7 cellular contexts compared by ENCODE assay signal in the genomic region with DNA sequence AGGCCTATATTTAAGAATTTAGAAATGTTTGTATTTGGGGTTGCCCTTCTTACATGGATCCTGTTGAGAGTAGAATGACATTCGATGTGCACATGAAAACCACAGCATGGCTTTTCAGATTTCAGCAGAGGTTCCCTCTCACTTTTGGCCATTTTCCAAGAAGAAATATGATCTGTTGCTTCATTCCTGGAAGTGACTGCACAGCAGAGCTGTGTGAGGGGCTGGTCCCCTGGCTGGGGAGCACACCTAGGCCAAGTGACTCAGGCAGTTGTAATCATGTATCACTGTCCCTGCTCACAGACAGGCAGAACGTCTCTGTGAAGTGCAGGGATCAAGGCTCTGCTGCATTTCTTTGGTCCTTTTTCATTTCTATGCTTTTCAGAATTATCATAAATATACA. TPM values are rescaled to one million over a fixed set of nuclear protein-coding genes. Genes with fewer than 3 reads are reported as not detected.
DNase-seq lines count a peak whose midpoint lies in the region; ATAC-seq and TF ChIP-seq lines count a peak whose summit lies in the region.

No MANE protein-coding gene starts in this region.

- H3K27ac ChIP-seq in HEK293 (ENCODE audit: extremely low read depth, low read depth, low read length), result no peak overlapping the region

- DNase-seq in NCI-H2196 (lab: John Stamatoyannopoulos, UW; ENCODE audit: unreplicated experiment), result peak; percentile 82
- DNase-seq in choroid plexus epithelial cell (ENCODE audit: low read depth), result peak; percentile 94
- DNase-seq in renal cortical epithelial cell (ENCODE audit: low read depth), result peak; percentile 88
- no peak for DNase-seq in central memory CD4-positive, alpha-beta T cell
- no peak for DNase-seq in stimulated activated CD4-positive, alpha-beta T cell treated with anti-CD3 and anti-CD28 coated beads, Interleukin-12 subunit alpha, Interleukin-12 subunit beta, amount 100 ng/mL, for 4 hours

- H3K9me3 ChIP-seq in HEK293 (ENCODE audit: control insufficient read depth, insufficient read depth, low read depth, low read length), result no peaks in the 10 kb centered on the region

- peaks cover 13% of the 10 kb centered on the region; the same call in 1 of the 2 replicates for H3K4me1 ChIP-seq in HEK293 (ENCODE audit: control insufficient read depth, insufficient read depth, low read length)

- no peak for ATAC-seq in GM18858 (IDR thresholded peaks at IDR 0.05; ENCODE audit: unreplicated experiment)

- CTCF ChIA-PET in HEK293 (lab: Yijun Ruan, JAX), result interaction anchor here (0.8 to 3.3 kb wide), 3 partner anchors 8 to 91 kb away, joined by 4 to 19 read pairs (median 4); a partner anchor contains a TSS

- TF ChIP-seq CTCF in HEK293 (tag by site-specific recombination; IDR thresholded peaks at IDR 0.05) (no peak), choroid plexus epithelial cell (conservative IDR thresholded peaks at IDR 0.05; ENCODE audit: low read depth, low read length) (no peak)

- H3K4me3 ChIP-seq in HEK293 (ENCODE audit: low read depth, low read length) (no peak overlapping the region), choroid plexus epithelial cell (ENCODE audit: low read depth, low read length) (no peak overlapping the region)

- POLR2A ChIA-PET in HEK293 (lab: Yijun Ruan, JAX), result interaction anchor here (1.8 to 1.9 kb wide), 2 partner anchors 8 to 38 kb away, joined by 5 to 7 read pairs; no protein-coding TSS in a partner anchor

- peaks cover 36 to 86% of the 10 kb centered on the region in 2 experiments for H3K36me3 ChIP-seq in HEK293 (ENCODE audit: control insufficient read depth in 2 of 2, insufficient read depth in 1 of 2, low read length in 2 of 2)

TF ChIP-seq in HEK293, 187 proteins besides CTCF, POLR2A, EP300 and RAD21 (continues in another document):
- TF ChIP-seq, protein P1, sequence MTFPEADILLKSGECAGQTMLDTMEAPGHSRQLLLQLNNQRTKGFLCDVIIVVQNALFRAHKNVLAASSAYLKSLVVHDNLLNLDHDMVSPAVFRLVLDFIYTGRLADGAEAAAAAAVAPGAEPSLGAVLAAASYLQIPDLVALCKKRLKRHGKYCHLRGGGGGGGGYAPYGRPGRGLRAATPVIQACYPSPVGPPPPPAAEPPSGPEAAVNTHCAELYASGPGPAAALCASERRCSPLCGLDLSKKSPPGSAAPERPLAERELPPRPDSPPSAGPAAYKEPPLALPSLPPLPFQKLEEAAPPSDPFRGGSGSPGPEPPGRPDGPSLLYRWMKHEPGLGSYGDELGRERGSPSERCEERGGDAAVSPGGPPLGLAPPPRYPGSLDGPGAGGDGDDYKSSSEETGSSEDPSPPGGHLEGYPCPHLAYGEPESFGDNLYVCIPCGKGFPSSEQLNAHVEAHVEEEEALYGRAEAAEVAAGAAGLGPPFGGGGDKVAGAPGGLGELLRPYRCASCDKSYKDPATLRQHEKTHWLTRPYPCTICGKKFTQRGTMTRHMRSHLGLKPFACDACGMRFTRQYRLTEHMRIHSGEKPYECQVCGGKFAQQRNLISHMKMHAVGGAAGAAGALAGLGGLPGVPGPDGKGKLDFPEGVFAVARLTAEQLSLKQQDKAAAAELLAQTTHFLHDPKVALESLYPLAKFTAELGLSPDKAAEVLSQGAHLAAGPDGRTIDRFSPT (tag by site-specific recombination; IDR thresholded peaks at IDR 0.05), result no peak
- TF ChIP-seq, protein P2, sequence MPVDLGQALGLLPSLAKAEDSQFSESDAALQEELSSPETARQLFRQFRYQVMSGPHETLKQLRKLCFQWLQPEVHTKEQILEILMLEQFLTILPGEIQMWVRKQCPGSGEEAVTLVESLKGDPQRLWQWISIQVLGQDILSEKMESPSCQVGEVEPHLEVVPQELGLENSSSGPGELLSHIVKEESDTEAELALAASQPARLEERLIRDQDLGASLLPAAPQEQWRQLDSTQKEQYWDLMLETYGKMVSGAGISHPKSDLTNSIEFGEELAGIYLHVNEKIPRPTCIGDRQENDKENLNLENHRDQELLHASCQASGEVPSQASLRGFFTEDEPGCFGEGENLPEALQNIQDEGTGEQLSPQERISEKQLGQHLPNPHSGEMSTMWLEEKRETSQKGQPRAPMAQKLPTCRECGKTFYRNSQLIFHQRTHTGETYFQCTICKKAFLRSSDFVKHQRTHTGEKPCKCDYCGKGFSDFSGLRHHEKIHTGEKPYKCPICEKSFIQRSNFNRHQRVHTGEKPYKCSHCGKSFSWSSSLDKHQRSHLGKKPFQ (tag by site-specific recombination; IDR thresholded peaks at IDR 0.05), result 0 out of 2 replicates have a peak, but pooled peaks have one; percentile 21
- TF ChIP-seq ZNF423 (tag by site-specific recombination; IDR thresholded peaks at IDR 0.05), result no peak
- TF ChIP-seq ZNF561 (tag by site-specific recombination; IDR thresholded peaks at IDR 0.05; ENCODE audit: borderline replicate concordance), result peak; percentile 93; the same call in 1 of the 2 replicates
- TF ChIP-seq ZXDB (tag by site-specific recombination; IDR thresholded peaks at IDR 0.05), result peak; percentile 40; the same call in 1 of the 2 replicates
- peak; percentile 69 for TF ChIP-seq FEZF1 (tag by site-specific recombination; IDR thresholded peaks at IDR 0.05)
- peak; percentile 97 for TF ChIP-seq ZNF660 (tag by site-specific recombination; IDR thresholded peaks at IDR 0.05)
- TF ChIP-seq, protein P3, sequence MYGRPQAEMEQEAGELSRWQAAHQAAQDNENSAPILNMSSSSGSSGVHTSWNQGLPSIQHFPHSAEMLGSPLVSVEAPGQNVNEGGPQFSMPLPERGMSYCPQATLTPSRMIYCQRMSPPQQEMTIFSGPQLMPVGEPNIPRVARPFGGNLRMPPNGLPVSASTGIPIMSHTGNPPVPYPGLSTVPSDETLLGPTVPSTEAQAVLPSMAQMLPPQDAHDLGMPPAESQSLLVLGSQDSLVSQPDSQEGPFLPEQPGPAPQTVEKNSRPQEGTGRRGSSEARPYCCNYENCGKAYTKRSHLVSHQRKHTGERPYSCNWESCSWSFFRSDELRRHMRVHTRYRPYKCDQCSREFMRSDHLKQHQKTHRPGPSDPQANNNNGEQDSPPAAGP (tag by site-specific recombination; IDR thresholded peaks at IDR 0.05), result no peak
- peak; percentile 75 for TF ChIP-seq ZEB2 (tag by site-specific recombination; IDR thresholded peaks at IDR 0.05)
- TF ChIP-seq ZNF335 (tag by site-specific recombination; conservative IDR thresholded peaks at IDR 0.05), result 0 out of 2 replicates have a peak, but pooled peaks have one; percentile 20
- TF ChIP-seq ZBTB17 (tag by site-specific recombination; IDR thresholded peaks at IDR 0.05), result peak; percentile 85
- TF ChIP-seq ZNF629 (tag by site-specific recombination; IDR thresholded peaks at IDR 0.05), result peak; percentile 58; the same call in 1 of the 2 replicates
- TF ChIP-seq ZNF366 (tag by site-specific recombination; conservative IDR thresholded peaks at IDR 0.05), result peak; percentile 34
- TF ChIP-seq, protein P4, sequence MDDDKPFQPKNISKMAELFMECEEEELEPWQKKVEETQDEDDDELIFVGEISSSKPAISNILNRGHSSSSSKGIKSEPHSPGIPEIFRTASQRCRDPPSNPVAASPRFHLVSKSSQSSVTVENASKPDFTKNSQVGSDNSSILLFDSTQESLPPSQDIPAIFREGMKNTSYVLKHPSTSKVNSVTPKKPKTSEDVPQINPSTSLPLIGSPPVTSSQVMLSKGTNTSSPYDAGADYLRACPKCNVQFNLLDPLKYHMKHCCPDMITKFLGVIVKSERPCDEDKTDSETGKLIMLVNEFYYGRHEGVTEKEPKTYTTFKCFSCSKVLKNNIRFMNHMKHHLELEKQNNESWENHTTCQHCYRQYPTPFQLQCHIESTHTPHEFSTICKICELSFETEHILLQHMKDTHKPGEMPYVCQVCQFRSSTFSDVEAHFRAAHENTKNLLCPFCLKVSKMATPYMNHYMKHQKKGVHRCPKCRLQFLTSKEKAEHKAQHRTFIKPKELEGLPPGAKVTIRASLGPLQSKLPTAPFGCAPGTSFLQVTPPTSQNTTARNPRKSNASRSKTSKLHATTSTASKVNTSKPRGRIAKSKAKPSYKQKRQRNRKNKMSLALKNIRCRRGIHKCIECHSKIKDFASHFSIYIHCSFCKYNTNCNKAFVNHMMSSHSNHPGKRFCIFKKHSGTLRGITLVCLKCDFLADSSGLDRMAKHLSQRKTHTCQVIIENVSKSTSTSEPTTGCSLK (tag by site-specific recombination; IDR thresholded peaks at IDR 0.05), result no peak
- TF ChIP-seq ZNF843 (tag by site-specific recombination; IDR thresholded peaks at IDR 0.05), result no peak
- no peak for TF ChIP-seq TCF7L2 (IDR thresholded peaks at IDR 0.05; ENCODE audit: borderline replicate concordance, low read depth, low read length)
- TF ChIP-seq REPIN1 (tag by site-specific recombination; IDR thresholded peaks at IDR 0.05; ENCODE audit: low read depth), result no peak
- no peak for TF ChIP-seq ZNF140 (tag by site-specific recombination; IDR thresholded peaks at IDR 0.05)
- TF ChIP-seq GLIS1 (tag by site-specific recombination; IDR thresholded peaks at IDR 0.05), result peak; percentile 84
- no peak for TF ChIP-seq ZNF292 (tag by site-specific recombination; IDR thresholded peaks at IDR 0.05; ENCODE audit: borderline replicate concordance, low read depth)
- 0 out of 2 replicates have a peak, but pooled peaks have one; percentile 21 for TF ChIP-seq ZBTB20 (tag by site-specific recombination; IDR thresholded peaks at IDR 0.05)
- peak; percentile 56; the same call in 1 of the 2 replicates for TF ChIP-seq GFI1B (tag by site-specific recombination; IDR thresholded peaks at IDR 0.05)
- TF ChIP-seq ZNF23 (tag by site-specific recombination; IDR thresholded peaks at IDR 0.05; ENCODE audit: borderline replicate concordance), result no peak
- no peak for TF ChIP-seq ZNF394 (tag by site-specific recombination; IDR thresholded peaks at IDR 0.05; ENCODE audit: borderline replicate concordance)
- peak; percentile 82 for TF ChIP-seq SP7 (tag by site-specific recombination; IDR thresholded peaks at IDR 0.05)
- TF ChIP-seq ZSCAN30 (tag by site-specific recombination; IDR thresholded peaks at IDR 0.05), result peak; percentile 44; the same call in 1 of the 2 replicates
- peak; percentile 95 for TF ChIP-seq ZNF768 (tag by site-specific recombination; IDR thresholded peaks at IDR 0.05)

RNA-seq across cellular contexts. Expression of a gene that starts 32.3 kb away (rescaled TPM):
- 1.2 and 2.9 TPM in 2 replicates for total RNA-seq in renal cortical epithelial cell

RNA-seq across cellular contexts. Expression of a gene that starts 39.3 kb away (rescaled TPM):
- total RNA-seq in renal cortical epithelial cell, result 25.9 and 39.4 TPM in 2 replicates

Comparison
In these comparisons a context has a peak if more than half of its experiments do, and no peak if none do; other contexts are left out.
1. DNase-seq: peak in NCI-H2196 (single experiment), choroid plexus epithelial cell (single experiment) and renal cortical epithelial cell (single experiment); none in central memory CD4-positive, alpha-beta T cell (single experiment) and stimulated activated CD4-positive, alpha-beta T cell treated with anti-CD3 and anti-CD28 coated beads, Interleukin-12 subunit alpha, Interleukin-12 subunit beta, amount 100 ng/mL, for 4 hours (single experiment).